ENCODE assay signal across 13 cellular contexts in genomic region chr6:63804381-63804956, GRCh38.
DNase-seq lines count a peak whose midpoint lies in the region; ATAC-seq and TF ChIP-seq lines count a peak whose summit lies in the region.
"Had no signal": no experiment of that assay in that cellular context is flagged by ENCODE, and none has a peak within 500 bp of the region (broad histone marks: within the 10 kb centered on the region; RNA-seq: fewer than 3 reads in every experiment).

No MANE protein-coding gene starts in this region.

- no peak overlapping the region for H2BK5ac ChIP-seq in trophoblast cell (ENCODE audit: low read depth, low read length, poor library complexity)

- H2BK120ac ChIP-seq in trophoblast cell (ENCODE audit: insufficient read depth, low read length, poor library complexity): no peak overlapping the region

- no peak overlapping the region for H4K8ac ChIP-seq in trophoblast cell (ENCODE audit: low read depth, low read length)

- no peak overlapping the region for H4K12ac ChIP-seq in trophoblast cell (ENCODE audit: low read depth, low read length)

- H3K79me1 ChIP-seq in trophoblast cell (ENCODE audit: low read length): peaks cover 6% of the 10 kb centered on the region

- H3K36me3 Mint-ChIP-seq in endothelial cell (ENCODE audit: low read depth, unreplicated experiment): no peaks in the 10 kb centered on the region
- no peaks in the 10 kb centered on the region for H3K36me3 Mint-ChIP-seq in nephron progenitor cell (ENCODE audit: low read depth)
- H3K36me3 Mint-ChIP-seq: IgD-negative memory B cell had no signal

- no peak overlapping the region for H3K14ac ChIP-seq in trophoblast cell (ENCODE audit: low read length)

- no peaks in the 10 kb centered on the region for H3K27me3 Mint-ChIP-seq in endothelial cell (ENCODE audit: unreplicated experiment)
- H3K27me3 Mint-ChIP-seq in nephron progenitor cell (ENCODE audit: low read depth, poor library complexity): no peaks in the 10 kb centered on the region

- no peak overlapping the region for H2AK5ac ChIP-seq in trophoblast cell (ENCODE audit: low read length)

- no peak overlapping the region for H3K4me3 ChIP-seq in NB4 (ENCODE audit: low read depth, low read length)
- no peak overlapping the region for H3K4me3 ChIP-seq in trophoblast cell (ENCODE audit: low read depth, low read length)
- H3K4me3 ChIP-seq: sigmoid colon had no signal

- no peak overlapping the region for H2AFZ ChIP-seq in trophoblast cell (ENCODE audit: insufficient read depth, low read length, poor library complexity)

- H4K91ac ChIP-seq in trophoblast cell (ENCODE audit: low read depth, low read length): no peak overlapping the region

- DNase-seq in Daoy (ENCODE audit: low read depth) (peak; percentile 86), NB4 (ENCODE audit: low read depth) (peak; percentile 79), endothelial cell (ENCODE audit: low spot score) (no peak), nephron progenitor cell (no peak), trophoblast cell (no peak)
- DNase-seq: activated effector memory CD4-positive, alpha-beta T cell treated with anti-CD3 and anti-CD28 coated beads, Interleukin-2, amount 50 U/mL, for 16 hours; DMS79 treated with DMSO at 0.1 percent for 48 hours; effector CD4-positive, alpha-beta T cell; sigmoid colon had no signal

- H3K36me3 ChIP-seq in trophoblast cell (ENCODE audit: control insufficient read depth in 1 of 2, insufficient read depth in 2 of 2, low read length in 2 of 2): no peaks in the 10 kb centered on the region
- H3K36me3 ChIP-seq: sigmoid colon had no signal

- TF ChIP-seq CTCF in NB4 (IDR thresholded peaks at IDR 0.05; ENCODE audit: low read depth, low read length): no peak
- TF ChIP-seq CTCF in endothelial cell (IDR thresholded peaks at IDR 0.05; ENCODE audit: unreplicated experiment): no peak
- no peak for TF ChIP-seq CTCF in nephron progenitor cell (IDR thresholded peaks at IDR 0.05)

- TF ChIP-seq POLR2A in NB4 (IDR thresholded peaks at IDR 0.05; ENCODE audit: extremely low read depth, insufficient read length): no peak

- H3K4me1 ChIP-seq in trophoblast cell (ENCODE audit: control insufficient read depth in 1 of 2, insufficient read depth in 2 of 2, low read length in 2 of 2): peaks cover 0 to 5% of the 10 kb centered on the region in 2 experiments

- H3K27me3 ChIP-seq in trophoblast cell (ENCODE audit: insufficient read depth, low read length): no peaks in the 10 kb centered on the region
- H3K27me3 ChIP-seq: sigmoid colon had no signal

- H3K9me3 Mint-ChIP-seq in endothelial cell (ENCODE audit: unreplicated experiment) (no peaks in the 10 kb centered on the region), nephron progenitor cell (no peaks in the 10 kb centered on the region)
- H3K9me3 Mint-ChIP-seq: IgD-negative memory B cell had no signal

- H3K4me2 ChIP-seq in trophoblast cell (ENCODE audit: low read length): no peak overlapping the region

- H3K4me3 Mint-ChIP-seq in endothelial cell (ENCODE audit: unreplicated experiment) (no peak overlapping the region), nephron progenitor cell (no peak overlapping the region)
- H3K4me3 Mint-ChIP-seq: IgD-negative memory B cell had no signal

- H3K9me3 ChIP-seq in trophoblast cell (ENCODE audit: insufficient read depth, low read depth, low read length): no peaks in the 10 kb centered on the region
- H3K9me3 ChIP-seq: sigmoid colon had no signal

- no peak overlapping the region for H3K4ac ChIP-seq in trophoblast cell (ENCODE audit: low read depth, low read length)

- H3K23ac ChIP-seq in trophoblast cell (ENCODE audit: low read length): no peak overlapping the region

- no peak overlapping the region for H3K18ac ChIP-seq in trophoblast cell (ENCODE audit: low read length)

- no peak overlapping the region for H2BK12ac ChIP-seq in trophoblast cell (ENCODE audit: low read length)

- H3K4me1 Mint-ChIP-seq in endothelial cell (ENCODE audit: unreplicated experiment) (peaks cover 21% of the 10 kb centered on the region), nephron progenitor cell (peaks cover 19% of the 10 kb centered on the region)

- no peak overlapping the region for H3K9ac ChIP-seq in trophoblast cell (ENCODE audit: low read length)

- no peak overlapping the region for H3K27ac ChIP-seq in trophoblast cell (ENCODE audit: low read depth, low read length)
- H3K27ac ChIP-seq: sigmoid colon had no signal

- no peaks in the 10 kb centered on the region for H3K79me2 ChIP-seq in trophoblast cell (ENCODE audit: control insufficient read depth, insufficient read depth, low read length, poor library complexity)

- peak overlapping the region; percentile 65 for H3K27ac Mint-ChIP-seq in endothelial cell (ENCODE audit: unreplicated experiment)
- H3K27ac Mint-ChIP-seq in nephron progenitor cell: peak overlapping the region; percentile 25
- H3K27ac Mint-ChIP-seq: IgD-negative memory B cell had no signal

- ATAC-seq in GM19455 (IDR thresholded peaks at IDR 0.05; ENCODE audit: unreplicated experiment) (no peak), HG03095 (IDR thresholded peaks at IDR 0.05; ENCODE audit: unreplicated experiment) (no peak), GM18870 (IDR thresholded peaks at IDR 0.05; ENCODE audit: unreplicated experiment) (no peak)

Comparison
In these comparisons a context has a peak if more than half of its experiments do, and no peak if none do; other contexts are left out.
1. DNase-seq: peak in Daoy (single experiment) and NB4 (single experiment); none in endothelial cell (single experiment), nephron progenitor cell (single experiment) and trophoblast cell (0 of 2).